8 cellular contexts compared by ENCODE assay signal in the genomic region with DNA sequence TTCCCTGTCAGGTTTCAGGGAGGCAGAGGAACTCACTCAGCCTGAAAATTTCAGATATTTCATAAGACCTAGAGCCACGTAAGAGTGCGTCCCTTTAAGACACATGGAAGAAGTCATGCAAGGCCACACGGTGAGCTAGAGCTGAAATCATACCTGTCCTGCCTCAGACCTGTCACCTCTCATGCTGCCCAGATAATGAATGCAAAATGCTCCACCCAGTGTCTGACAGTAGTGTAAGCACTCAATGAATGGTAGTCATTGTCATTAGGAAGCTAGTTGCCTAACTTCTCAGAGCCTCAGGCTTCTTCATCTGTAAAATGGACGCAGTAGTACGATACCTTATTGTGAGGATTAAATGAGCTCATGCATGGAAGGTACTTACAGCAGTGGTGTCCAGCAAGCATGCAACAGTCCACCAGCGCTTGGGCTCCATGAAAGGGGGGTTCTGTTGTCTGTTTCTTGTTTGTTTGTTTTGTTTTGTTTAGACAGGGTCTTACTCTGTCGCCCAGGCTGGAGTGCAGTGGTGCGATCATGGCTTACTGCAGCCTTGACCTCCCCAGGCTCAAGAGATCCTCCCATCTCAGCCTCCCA.
DNase-seq lines count a peak whose midpoint lies in the region; ATAC-seq and TF ChIP-seq lines count a peak whose summit lies in the region.

No MANE protein-coding gene starts in this region.

- peak overlapping the region; percentile 57 to 77 (median 76) for H3K4me3 Mint-ChIP-seq in T-cell

- TF ChIP-seq CTCF in left ventricle myocardium inferior (IDR thresholded peaks at IDR 0.05; ENCODE audit: borderline replicate concordance) (peak; percentile 6), thoracic aorta (IDR thresholded peaks at IDR 0.05) (no peak)

- H3K9ac ChIP-seq in iPS-18a (ENCODE audit: low read length) = no peak overlapping the region

- CTCF ChIA-PET in T-cell (lab: Charles Lee) = interaction anchor here (0.5 to 2.5 kb wide), 19 partner anchors 22 to 364 kb away, joined by 3 to 14 read pairs (median 3); a partner anchor contains a TSS

- DNase-seq in left ventricle myocardium inferior (no peak), left ventricle myocardium superior (no peak), T-cell (no peak), thoracic aorta (ENCODE audit: low spot score) (no peak), MG63 (no peak)

- peak overlapping the region; percentile 97 for H3K27ac ChIP-seq in left ventricle myocardium inferior (replicated peaks)
- H3K27ac ChIP-seq in iPS-18a (ENCODE audit: low read length) = no peak overlapping the region
- no peak overlapping the region for H3K27ac ChIP-seq in thoracic aorta

- POLR2A ChIA-PET in T-cell (lab: Charles Lee) = interaction anchor here in 1 of 2 donors (0.5 kb wide), 1 partner anchor 17 kb away, joined by 3 read pairs; no protein-coding TSS in a partner anchor

- H3K36me3 Mint-ChIP-seq in T-cell = no peaks in the 10 kb centered on the region

- peak overlapping the region; percentile 55 to 81 for H3K27ac Mint-ChIP-seq in T-cell

- H3K27me3 Mint-ChIP-seq in T-cell = peaks cover 0 to 4% of the 10 kb centered on the region in 2 donors

- H3K9me3 ChIP-seq in left ventricle myocardium inferior (replicated peaks) (no peaks in the 10 kb centered on the region), iPS-18a (ENCODE audit: control insufficient read depth, low read depth, low read length) (no peaks in the 10 kb centered on the region), thoracic aorta (no peaks in the 10 kb centered on the region), MG63 (no peaks in the 10 kb centered on the region)

- intact Hi-C loops in left ventricle myocardium inferior (cut with micrococcal nuclease) = loop anchor here (5.0 to 10.0 kb wide), 2 partner anchors 120 to 248 kb away; no protein-coding TSS in a partner anchor
- intact Hi-C loops in left ventricle myocardium superior (cut with micrococcal nuclease) = loop anchor here (5.0 to 10.0 kb wide), 3 partner anchors 80 to 248 kb away; no protein-coding TSS in a partner anchor

- H3K36me3 ChIP-seq in left ventricle myocardium inferior (no peaks in the 10 kb centered on the region), iPS-18a (ENCODE audit: control insufficient read depth, low read depth, low read length) (no peaks in the 10 kb centered on the region), thoracic aorta (no peaks in the 10 kb centered on the region), MG63 (no peaks in the 10 kb centered on the region)

- H3K4me1 ChIP-seq in left ventricle myocardium inferior (peaks cover 30% of the 10 kb centered on the region), iPS-18a (ENCODE audit: control insufficient read depth, low read depth, low read length) (no peaks in the 10 kb centered on the region), thoracic aorta (ENCODE audit: control insufficient read depth in 1 of 2, low read depth in 2 of 2) (peaks cover 8 to 12% of the 10 kb centered on the region in 2 donors)

- H3K4me3 ChIP-seq in left ventricle myocardium inferior (peak overlapping the region; percentile 77), iPS-18a (ENCODE audit: low read length) (peak overlapping the region; percentile 77), thoracic aorta (peak overlapping the region; percentile 82), MG63 (no peak overlapping the region)

- peaks cover 14 to 32% (median 26%) of the 10 kb centered on the region in 3 donors for H3K4me1 Mint-ChIP-seq in T-cell

- ATAC-seq in left ventricle myocardium superior = no peak
- no peak for ATAC-seq in T-cell (replicated peaks in 1 of 4)
- no peak for ATAC-seq in thoracic aorta (ENCODE audit: insufficient number of reproducible peaks, low FRiP score, low read depth)
- ATAC-seq in HG02973 (IDR thresholded peaks at IDR 0.05; ENCODE audit: unreplicated experiment) = no peak
- no peak for ATAC-seq in HG03378 (IDR thresholded peaks at IDR 0.05; ENCODE audit: unreplicated experiment)

- H3K9me3 Mint-ChIP-seq in T-cell = no peaks in the 10 kb centered on the region

- H3K27me3 ChIP-seq in left ventricle myocardium inferior (ENCODE audit: low read depth) (no peaks in the 10 kb centered on the region), iPS-18a (ENCODE audit: control insufficient read depth, insufficient read depth, low read length) (no peaks in the 10 kb centered on the region), thoracic aorta (replicated peaks; ENCODE audit: insufficient read depth) (no peaks in the 10 kb centered on the region), MG63 (no peaks in the 10 kb centered on the region)
